In the genomic region with DNA sequence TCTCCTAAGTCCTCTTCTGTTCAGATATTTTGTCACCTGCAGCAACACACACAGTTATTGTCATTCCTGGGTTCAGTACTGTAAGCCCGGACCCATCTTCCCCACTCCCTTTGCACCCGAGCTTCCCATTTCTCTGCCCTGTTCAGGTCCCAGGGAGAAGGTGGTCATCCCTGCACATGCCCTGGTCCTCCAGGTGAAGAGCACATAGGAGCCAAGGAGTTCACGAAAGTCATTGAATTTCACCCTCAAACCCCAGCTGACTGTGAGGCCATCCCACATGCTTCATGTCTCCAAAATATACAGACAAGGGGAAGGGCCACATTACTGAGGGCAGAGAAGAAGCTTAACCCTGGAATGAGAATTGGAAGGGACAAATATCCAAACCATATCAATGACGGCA, we compare ENCODE assay signal across 16 cellular contexts. TPM values are rescaled to one million over a fixed set of nuclear protein-coding genes. Genes with fewer than 3 reads are reported as not detected.
"Had no signal": no experiment of that assay in that cellular context is flagged by ENCODE, and none has a peak within 500 bp of the region (broad histone marks: within the 10 kb centered on the region; RNA-seq: fewer than 3 reads in every experiment).

No MANE protein-coding gene starts in this region.

- H3K4me1 ChIP-seq: foreskin keratinocyte, right atrium auricular region, sigmoid colon, testis, transverse colon had no signal

- H3K36me3 ChIP-seq: ovary, transverse colon had no signal

- H3K9me3 Mint-ChIP-seq: natural killer cell had no signal

- ATAC-seq: foreskin keratinocyte; mucosa of descending colon; natural killer cell; stimulated activated naive CD8-positive, alpha-beta T cell treated with anti-CD3 and anti-CD28 coated beads, Interleukin-15, Interleukin-2, amounts not matched to agents 100 U/mL and 50 U/mL, for 24 hours had no signal

- H3K4me1 Mint-ChIP-seq: neural crest cell had no signal

- H3K9me3 ChIP-seq: mucosa of descending colon, ovary, right atrium auricular region, sigmoid colon, testis, transverse colon had no signal

- H3K27me3 ChIP-seq: ovary, right atrium auricular region, sigmoid colon, testis, transverse colon had no signal

- H3K4me3 Mint-ChIP-seq: natural killer cell, neural crest cell had no signal

- H3K27ac Mint-ChIP-seq: natural killer cell had no signal

- FAIRE-seq: small intestine had no signal

- H3K27ac ChIP-seq: foreskin keratinocyte, ovary, right atrium auricular region, sigmoid colon, testis, transverse colon had no signal

- DNase-seq: foreskin keratinocyte; head of caudate nucleus; hippocampal formation; mucosa of descending colon; natural killer cell; nucleus accumbens; ovary; sigmoid colon; small intestine; stimulated activated CD4-positive, alpha-beta T cell treated with anti-CD3 and anti-CD28 coated beads, Interleukin-12 subunit alpha, Interleukin-12 subunit beta, amount 100 ng/mL, for 4 hours; stimulated activated naive CD8-positive, alpha-beta T cell treated with anti-CD3 and anti-CD28 coated beads, Interleukin-15, Interleukin-2, amounts not matched to agents 100 U/mL and 50 U/mL, for 24 hours; testis; transverse colon had no signal

- H3K4me3 ChIP-seq: ovary, right atrium auricular region, sigmoid colon, testis, transverse colon had no signal

RNA-seq across cellular contexts. Expression of a gene that starts 10.5 kb away (rescaled TPM):
- polyA plus RNA-seq: foreskin keratinocyte had no signal

RNA-seq across cellular contexts. Expression of a gene that starts 55.9 kb away (rescaled TPM):
- total RNA-seq: foreskin keratinocyte, lung microvascular endothelial cell had no signal
- polyA plus RNA-seq: foreskin keratinocyte had no signal
